Comparison of ENCODE assay signal across 18 cellular contexts in the genomic region with DNA sequence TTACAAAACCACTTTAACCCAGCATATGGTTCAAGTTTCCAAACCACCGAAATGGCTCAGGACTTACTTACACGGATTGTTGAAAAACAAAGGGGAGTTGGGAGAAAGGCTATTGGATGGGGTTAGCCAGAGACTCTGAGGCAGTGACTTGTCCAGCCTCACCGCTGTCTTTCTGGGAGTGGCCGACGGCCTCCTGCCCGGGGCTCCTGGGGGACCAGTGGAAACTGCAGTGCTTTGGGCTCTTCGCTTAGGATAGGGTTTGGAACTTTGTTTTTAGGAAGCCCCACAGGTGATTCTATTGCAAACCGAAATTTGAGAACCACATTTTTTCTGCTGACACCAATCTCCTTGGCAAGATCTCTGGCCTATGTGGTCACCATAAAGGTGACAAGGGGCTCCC.
DNase-seq lines count a peak whose midpoint lies in the region; ATAC-seq lines count a peak whose summit lies in the region.
"Had no signal": no experiment of that assay in that cellular context is flagged by ENCODE, and none has a peak within 500 bp of the region (broad histone marks: within the 10 kb centered on the region; RNA-seq: fewer than 3 reads in every experiment).

No MANE protein-coding gene starts in this region.

- H3K27ac Mint-ChIP-seq in stimulated activated memory B cell treated with anti-CD40 and anti-IgM and Interleukin-4, amounts not matched to agents 10 μg/mL and 1 μg/mL and 100 μg/mL, for 72 hours, result no peak overlapping the region
- H3K27ac Mint-ChIP-seq: B cell; CD8-positive, alpha-beta T cell; HFFc6 had no signal

- ATAC-seq in stimulated activated memory B cell treated with anti-CD40 and anti-IgM and Interleukin-4, amounts not matched to agents 10 μg/mL and 1 μg/mL and 100 μg/mL, for 72 hours, result peak; percentile 25
- no peak for ATAC-seq in GM21576 (IDR thresholded peaks at IDR 0.05; ENCODE audit: unreplicated experiment)
- ATAC-seq: CD8-positive, alpha-beta T cell; HCT116 had no signal

- no peaks in the 10 kb centered on the region for H3K9me3 Mint-ChIP-seq in stimulated activated memory B cell treated with anti-CD40 and anti-IgM and Interleukin-4, amounts not matched to agents 10 μg/mL and 1 μg/mL and 100 μg/mL, for 72 hours
- H3K9me3 Mint-ChIP-seq: CD8-positive, alpha-beta T cell; HFFc6 had no signal

- H3K27me3 Mint-ChIP-seq in stimulated activated memory B cell treated with anti-CD40 and anti-IgM and Interleukin-4, amounts not matched to agents 10 μg/mL and 1 μg/mL and 100 μg/mL, for 72 hours, result peaks cover 27% of the 10 kb centered on the region

- H3K4me1 Mint-ChIP-seq in stimulated activated memory B cell treated with anti-CD40 and anti-IgM and Interleukin-4, amounts not matched to agents 10 μg/mL and 1 μg/mL and 100 μg/mL, for 72 hours, result no peaks in the 10 kb centered on the region
- H3K4me1 Mint-ChIP-seq: B cell had no signal

- no peak overlapping the region for H3K4me3 Mint-ChIP-seq in stimulated activated memory B cell treated with anti-CD40 and anti-IgM and Interleukin-4, amounts not matched to agents 10 μg/mL and 1 μg/mL and 100 μg/mL, for 72 hours
- H3K4me3 Mint-ChIP-seq: B cell; CD8-positive, alpha-beta T cell; HFFc6 had no signal

- DNase-seq in activated CD8-positive, alpha-beta memory T cell treated with anti-CD3 and anti-CD28 coated beads for 24 hours, result peak; percentile 1
- no peak for DNase-seq in activated CD8-positive, alpha-beta memory T cell treated with anti-CD3 and anti-CD28 coated beads, Interleukin-2, amount 50 U/mL, for 48 hours
- DNase-seq in NCI-H187 treated with DMSO at 0.1 percent for 48 hours (lab: John Stamatoyannopoulos, UW) (peak; percentile 53), islet precursor cell (peak; percentile 37), NK-92 (lab: John Stamatoyannopoulos, UW; ENCODE audit: unreplicated experiment) (no peak)
- DNase-seq: Calu3; CD8-positive, alpha-beta T cell; DMS 273 treated with DMSO at 0.1 percent for 48 hours; DMS53; GDM1; GOT3; H7; HFFc6; IMR-90 had no signal

- no peaks in the 10 kb centered on the region for H3K36me3 Mint-ChIP-seq in stimulated activated memory B cell treated with anti-CD40 and anti-IgM and Interleukin-4, amounts not matched to agents 10 μg/mL and 1 μg/mL and 100 μg/mL, for 72 hours
- H3K36me3 Mint-ChIP-seq: CD8-positive, alpha-beta T cell had no signal

Comparison
In these comparisons a context has a peak if more than half of its experiments do, and no peak if none do; other contexts are left out.
1. DNase-seq: peak in activated CD8-positive, alpha-beta memory T cell treated with anti-CD3 and anti-CD28 coated beads for 24 hours (single experiment), NCI-H187 treated with DMSO at 0.1 percent for 48 hours (single experiment) and islet precursor cell (single experiment); none in activated CD8-positive, alpha-beta memory T cell treated with anti-CD3 and anti-CD28 coated beads, Interleukin-2, amount 50 U/mL, for 48 hours (single experiment) and NK-92 (single experiment).